Comparison of ENCODE assay signal across 1 cellular context in genomic region chr1:70674981-70675685, GRCh38.
TF ChIP-seq lines count a peak whose summit lies in the region.

No MANE protein-coding gene starts in this region.

TF ChIP-seq in K562, 482 proteins besides CTCF, POLR2A, EP300 and RAD21 (continued from another document and continues in another):
- TF ChIP-seq CUX1 (CRISPR knock-in tag; IDR thresholded peaks at IDR 0.05): no peak
- TF ChIP-seq TGIF2 (CRISPR knock-in tag; IDR thresholded peaks at IDR 0.05): no peak
- TF ChIP-seq KDM5B (IDR thresholded peaks at IDR 0.05; ENCODE audit: insufficient replicate concordance, low read depth, low read length): no peak
- no peak for TF ChIP-seq PATZ1 (CRISPR knock-in tag; IDR thresholded peaks at IDR 0.05; ENCODE audit: borderline replicate concordance)
- no peak for TF ChIP-seq PHB (CRISPR knock-in tag; IDR thresholded peaks at IDR 0.05)
- no peak for TF ChIP-seq ZNF444 (CRISPR knock-in tag; IDR thresholded peaks at IDR 0.05)
- TF ChIP-seq HDAC1 (IDR thresholded peaks at IDR 0.05): peak; percentile 15 to 90; a peak in 2 of 4 replicates
- TF ChIP-seq MCM3 (IDR thresholded peaks at IDR 0.05): no peak
- no peak for TF ChIP-seq ZNF707 (CRISPR knock-in tag; conservative IDR thresholded peaks at IDR 0.05)
- TF ChIP-seq ETV1 (tag; conservative IDR thresholded peaks at IDR 0.05; ENCODE audit: low read depth): no peak
- no peak for TF ChIP-seq CBFB (CRISPR knock-in tag; IDR thresholded peaks at IDR 0.05)
- TF ChIP-seq DNMT1 (IDR thresholded peaks at IDR 0.05): no peak
- TF ChIP-seq MECOM (CRISPR knock-in tag; IDR thresholded peaks at IDR 0.05): no peak
- TF ChIP-seq RBM17 (IDR thresholded peaks at IDR 0.05; ENCODE audit: borderline replicate concordance, low read depth, low read length): no peak
- TF ChIP-seq DIDO1 (tag; IDR thresholded peaks at IDR 0.05; ENCODE audit: low read depth): no peak
- TF ChIP-seq ZFP36 (IDR thresholded peaks at IDR 0.05; ENCODE audit: low read depth, low read length, partially characterized antibody): peak; percentile 1
- TF ChIP-seq THAP7 (CRISPR knock-in tag; IDR thresholded peaks at IDR 0.05): no peak
- no peak for TF ChIP-seq SMARCA5 (IDR thresholded peaks at IDR 0.05)
- no peak for TF ChIP-seq CHAMP1 (IDR thresholded peaks at IDR 0.05)
- no peak for TF ChIP-seq ZSCAN29 (IDR thresholded peaks at IDR 0.05)
- TF ChIP-seq EGR1 (conservative IDR thresholded peaks at IDR 0.05): peak; percentile 78
- TF ChIP-seq HMGN3 (IDR thresholded peaks at IDR 0.05; ENCODE audit: borderline replicate concordance, extremely low read depth, insufficient read length, low read depth, low read length): peak; percentile 32
- TF ChIP-seq ZNF740 (CRISPR knock-in tag; IDR thresholded peaks at IDR 0.05): no peak
- no peak for TF ChIP-seq ZNF740 (tag; IDR thresholded peaks at IDR 0.05)
- peak; percentile 51; the same call in 1 of the 2 replicates for TF ChIP-seq ZBTB2 (IDR thresholded peaks at IDR 0.05)
- TF ChIP-seq HLTF (IDR thresholded peaks at IDR 0.05): 0 out of 2 replicates have a peak, but pooled peaks have one; percentile 39
- TF ChIP-seq USF2 (CRISPR knock-in tag; IDR thresholded peaks at IDR 0.05): no peak
- TF ChIP-seq HDAC6 (IDR thresholded peaks at IDR 0.05; ENCODE audit: low read depth, low read length): no peak
- no peak for TF ChIP-seq ZNF3 (CRISPR knock-in tag; IDR thresholded peaks at IDR 0.05)
- no peak for TF ChIP-seq SMAD1 (IDR thresholded peaks at IDR 0.05; ENCODE audit: low read depth, low read length, partially characterized antibody)
- TF ChIP-seq LEF1 (IDR thresholded peaks at IDR 0.05): peak; percentile 44; the same call in 1 of the 2 replicates
- no peak for TF ChIP-seq KLF1 (tag; IDR thresholded peaks at IDR 0.05)
- no peak for TF ChIP-seq CSDE1 (IDR thresholded peaks at IDR 0.05)
- no peak for TF ChIP-seq ZC3H8 (IDR thresholded peaks at IDR 0.05)
- no peak for TF ChIP-seq CXXC5 (CRISPR knock-in tag; IDR thresholded peaks at IDR 0.05)
- TF ChIP-seq TAL1 (IDR thresholded peaks at IDR 0.05): peak; percentile 94
- no peak for TF ChIP-seq HDAC8 (tag; IDR thresholded peaks at IDR 0.05)
- TF ChIP-seq ETS2 (tag; IDR thresholded peaks at IDR 0.05; ENCODE audit: borderline replicate concordance, poor library complexity, severe bottlenecking): no peak
- TF ChIP-seq ZNF124 (CRISPR knock-in tag; IDR thresholded peaks at IDR 0.05): no peak
- TF ChIP-seq ARHGAP35 (IDR thresholded peaks at IDR 0.05; ENCODE audit: partially characterized antibody): no peak
- no peak for TF ChIP-seq PRMT5 (CRISPR knock-in tag; IDR thresholded peaks at IDR 0.05)
- TF ChIP-seq LARP7 (IDR thresholded peaks at IDR 0.05): no peak
- TF ChIP-seq TFAP4 (CRISPR knock-in tag; IDR thresholded peaks at IDR 0.05; ENCODE audit: borderline replicate concordance): no peak
- no peak for TF ChIP-seq ARID3B (CRISPR knock-in tag; IDR thresholded peaks at IDR 0.05; ENCODE audit: borderline replicate concordance)
- TF ChIP-seq ZNF324 (CRISPR knock-in tag; IDR thresholded peaks at IDR 0.05): 0 out of 2 replicates have a peak, but pooled peaks have one; percentile 21
- TF ChIP-seq UBTF (IDR thresholded peaks at IDR 0.05; ENCODE audit: borderline replicate concordance in 1 of 2, low read depth in 2 of 2, low read length in 2 of 2): 0 out of 4 replicates have a peak, but pooled peaks of 1 of the 2 experiments have one; percentile 1
- peak; percentile 67 for TF ChIP-seq SMARCA4 (IDR thresholded peaks at IDR 0.05)
- TF ChIP-seq CHD4 (IDR thresholded peaks at IDR 0.05; ENCODE audit: insufficient read depth, insufficient replicate concordance, low read depth, low read length, poor library complexity, severe bottlenecking): no peak
- TF ChIP-seq SMC3 (conservative IDR thresholded peaks at IDR 0.05; ENCODE audit: insufficient read depth, low read depth, low read length): no peak
- peak; percentile 97 for TF ChIP-seq CBFA2T3 (IDR thresholded peaks at IDR 0.05)
- TF ChIP-seq CCNT2 (IDR thresholded peaks at IDR 0.05; ENCODE audit: borderline replicate concordance, extremely low read depth, insufficient read length, low read depth, low read length): peak; percentile 67
